9 cellular contexts compared by ENCODE assay signal in the genomic region with DNA sequence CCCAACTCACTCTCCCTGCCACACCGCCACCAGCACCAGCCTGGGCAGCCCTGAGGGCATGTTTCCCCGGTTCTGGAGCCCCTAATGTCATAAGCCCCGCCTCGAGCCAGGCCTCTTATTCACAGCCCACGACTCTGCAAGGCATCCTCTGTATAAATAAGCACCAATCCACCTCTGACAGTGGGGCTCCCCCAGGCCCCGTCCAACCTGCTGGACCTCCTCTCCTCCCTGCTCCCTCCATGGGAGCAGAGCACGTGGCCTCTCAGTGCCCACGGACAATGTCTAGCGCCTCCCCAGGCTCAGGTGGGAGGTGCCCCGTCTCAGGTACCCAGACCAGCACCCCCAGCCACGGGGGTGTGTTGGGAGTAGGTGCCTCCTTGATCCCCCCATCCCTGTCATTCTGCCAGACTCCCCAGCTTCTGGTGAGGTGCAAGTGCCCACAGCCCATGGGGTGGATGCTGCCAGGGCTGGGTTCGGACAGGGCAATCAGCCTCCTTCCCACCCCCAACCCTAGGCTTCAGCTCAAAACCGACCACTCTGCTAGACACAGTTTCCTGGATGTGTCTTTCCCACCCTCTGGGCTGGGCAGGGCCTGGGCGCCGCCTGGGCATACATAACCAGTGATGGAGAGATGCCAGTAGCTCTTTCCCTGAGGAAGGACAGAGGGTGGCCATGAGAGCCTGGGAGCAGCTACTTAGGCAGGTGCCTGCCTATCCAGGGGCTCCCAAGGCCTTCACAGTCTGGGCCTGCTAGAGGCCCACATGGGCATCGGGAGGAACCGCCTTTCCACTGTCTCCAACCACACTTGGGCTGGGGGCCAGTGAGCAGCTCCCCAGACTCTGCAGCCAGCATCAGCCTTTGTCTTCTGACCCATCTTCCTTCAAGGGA. TPM values are rescaled to one million over a fixed set of nuclear protein-coding genes. Genes with fewer than 3 reads are reported as not detected.
DNase-seq lines count a peak whose midpoint lies in the region; ATAC-seq and TF ChIP-seq lines count a peak whose summit lies in the region.
"Had no signal": no experiment of that assay in that cellular context is flagged by ENCODE, and none has a peak within 500 bp of the region (broad histone marks: within the 10 kb centered on the region; RNA-seq: fewer than 3 reads in every experiment).

No MANE protein-coding gene starts in this region.

- DNase-seq in COLO668 (lab: John Stamatoyannopoulos, UW; ENCODE audit: unreplicated experiment), result peak; percentile 26
- no peak for DNase-seq in activated T-helper 1 cell treated with anti-CD3 and anti-CD28 coated beads, Interleukin-12 subunit alpha, Interleukin-12 subunit beta, Interleukin-2, Interleukin-4 antibody, amounts not matched to agents 30 ng/mL and 10 ng/mL and 1 ng/mL, durations not matched to agents 14 hours and 24 hours and 36 hours (ENCODE audit: low spot score)
- peak; percentile 24 to 51 (median 45) for DNase-seq in mucosa of descending colon
- no peak for DNase-seq in mesenchymal stem cell
- DNase-seq in tibial artery, result no peak
- DNase-seq: NCI-H1694 had no signal

- no peaks in the 10 kb centered on the region for H3K36me3 Mint-ChIP-seq in activated T-helper 1 cell treated with anti-CD3 and anti-CD28 coated beads, Interleukin-12 subunit alpha, Interleukin-12 subunit beta, Interleukin-2, Interleukin-4 antibody, amounts not matched to agents 30 ng/mL and 10 ng/mL and 1 ng/mL, durations not matched to agents 14 hours and 24 hours and 36 hours (ENCODE audit: low read depth)

- H3K27ac Mint-ChIP-seq in activated T-helper 1 cell treated with anti-CD3 and anti-CD28 coated beads, Interleukin-12 subunit alpha, Interleukin-12 subunit beta, Interleukin-2, Interleukin-4 antibody, amounts not matched to agents 30 ng/mL and 10 ng/mL and 1 ng/mL, durations not matched to agents 14 hours and 24 hours and 36 hours, result no peak overlapping the region

- peak overlapping the region; percentile 54 for H3K4me3 ChIP-seq in GM12875 (ENCODE audit: low read depth, low read length)
- H3K4me3 ChIP-seq in mucosa of descending colon, result no peak overlapping the region
- H3K4me3 ChIP-seq in mesenchymal stem cell (ENCODE audit: insufficient read depth in 1 of 2, low read depth in 1 of 2, low read length in 2 of 2), result no peak overlapping the region
- no peak overlapping the region for H3K4me3 ChIP-seq in tibial artery

- H3K9me3 Mint-ChIP-seq in activated T-helper 1 cell treated with anti-CD3 and anti-CD28 coated beads, Interleukin-12 subunit alpha, Interleukin-12 subunit beta, Interleukin-2, Interleukin-4 antibody, amounts not matched to agents 30 ng/mL and 10 ng/mL and 1 ng/mL, durations not matched to agents 14 hours and 24 hours and 36 hours, result no peaks in the 10 kb centered on the region

- no peaks in the 10 kb centered on the region for H3K36me3 ChIP-seq in mucosa of descending colon (ENCODE audit: low read depth)
- H3K36me3 ChIP-seq in mesenchymal stem cell (ENCODE audit: control insufficient read depth in 1 of 2, insufficient read depth in 2 of 2, low read depth in 1 of 2, low read length in 2 of 2), result peaks cover 0 to 6% of the 10 kb centered on the region in 2 experiments
- no peaks in the 10 kb centered on the region for H3K36me3 ChIP-seq in tibial artery

- no peak overlapping the region for H3K4me2 ChIP-seq in mesenchymal stem cell (ENCODE audit: low read length, poor library complexity, severe bottlenecking)

- no peak overlapping the region for H2BK5ac ChIP-seq in mesenchymal stem cell (ENCODE audit: low read depth, low read length, poor library complexity, severe bottlenecking)

- no peak overlapping the region for H4K8ac ChIP-seq in mesenchymal stem cell (ENCODE audit: low read length)

- H4K91ac ChIP-seq in mesenchymal stem cell (ENCODE audit: low read length), result no peak overlapping the region

- no peak overlapping the region for H2BK15ac ChIP-seq in mesenchymal stem cell (ENCODE audit: low read depth, poor library complexity, severe bottlenecking)

- H3K27ac ChIP-seq in mesenchymal stem cell (ENCODE audit: low read length, poor library complexity, severe bottlenecking) (no peak overlapping the region), tibial artery (no peak overlapping the region)

- H3K4me1 ChIP-seq in mucosa of descending colon (ENCODE audit: low read depth) (no peaks in the 10 kb centered on the region), mesenchymal stem cell (ENCODE audit: control insufficient read depth, insufficient read depth, low read depth, low read length) (peaks cover 15% of the 10 kb centered on the region), tibial artery (peaks cover 0 to 21% (median 12%) of the 10 kb centered on the region in 4 donors)

- no peaks in the 10 kb centered on the region for H3K79me1 ChIP-seq in mesenchymal stem cell (replicated peaks; ENCODE audit: low read length, poor library complexity, severe bottlenecking)

- H3K18ac ChIP-seq in mesenchymal stem cell (ENCODE audit: low read depth in 1 of 2, low read length in 2 of 2), result no peak overlapping the region

- H2BK120ac ChIP-seq in mesenchymal stem cell (ENCODE audit: low read depth, low read length), result no peak overlapping the region

- peaks cover 39% of the 10 kb centered on the region for H3K27me3 Mint-ChIP-seq in activated T-helper 1 cell treated with anti-CD3 and anti-CD28 coated beads, Interleukin-12 subunit alpha, Interleukin-12 subunit beta, Interleukin-2, Interleukin-4 antibody, amounts not matched to agents 30 ng/mL and 10 ng/mL and 1 ng/mL, durations not matched to agents 14 hours and 24 hours and 36 hours (ENCODE audit: insufficient read depth)

- H2AFZ ChIP-seq in mesenchymal stem cell (ENCODE audit: low read depth, low read length), result no peak overlapping the region

- H3K14ac ChIP-seq in mesenchymal stem cell (ENCODE audit: low read length in 2 of 2), result no peak overlapping the region

- no peak overlapping the region for H3K4ac ChIP-seq in mesenchymal stem cell (ENCODE audit: low read depth in 1 of 2, low read length in 2 of 2)

- intact Hi-C loops in activated T-helper 1 cell treated with anti-CD3 and anti-CD28 coated beads, Interleukin-12 subunit alpha, Interleukin-12 subunit beta, Interleukin-2, Interleukin-4 antibody, amounts not matched to agents 30 ng/mL and 10 ng/mL and 1 ng/mL, durations not matched to agents 14 hours and 24 hours and 36 hours (cut with micrococcal nuclease), result loop anchor here (1.0 to 5.0 kb wide), 3 partner anchors 27 to 149 kb away; a partner anchor contains a TSS
- intact Hi-C loops in mucosa of descending colon (cut with DNase I, micrococcal nuclease), result no loop called here
- intact Hi-C loops in tibial artery (cut with DNase I; ENCODE audit: low total_unique reads), result loop anchor here (10.0 kb wide), 1 partner anchor 93 kb away; no protein-coding TSS in a partner anchor

- no peak overlapping the region for H2AK5ac ChIP-seq in mesenchymal stem cell (ENCODE audit: low read length, severe bottlenecking)

- H3K4me3 Mint-ChIP-seq in activated T-helper 1 cell treated with anti-CD3 and anti-CD28 coated beads, Interleukin-12 subunit alpha, Interleukin-12 subunit beta, Interleukin-2, Interleukin-4 antibody, amounts not matched to agents 30 ng/mL and 10 ng/mL and 1 ng/mL, durations not matched to agents 14 hours and 24 hours and 36 hours, result peak overlapping the region; percentile 75

- no peak overlapping the region for H2BK12ac ChIP-seq in mesenchymal stem cell (ENCODE audit: low read length in 2 of 2)

- no peak overlapping the region for H3K23ac ChIP-seq in mesenchymal stem cell (ENCODE audit: low read length in 2 of 2)

- H3K27me3 ChIP-seq in mesenchymal stem cell (ENCODE audit: control insufficient read depth in 1 of 2, insufficient read depth in 1 of 2, low read length in 2 of 2), result peaks cover 85 to 89% of the 10 kb centered on the region in 2 experiments
- H3K27me3 ChIP-seq in tibial artery, result peaks cover 0 to 78% of the 10 kb centered on the region in 2 donors

- WGBS in mesenchymal stem cell, result 47% methylated on average over 17 of the region's 17 CpGs

- ATAC-seq in mucosa of descending colon (no peak), HG03521 (IDR thresholded peaks at IDR 0.05; ENCODE audit: unreplicated experiment) (no peak), HG03442 (IDR thresholded peaks at IDR 0.05; ENCODE audit: unreplicated experiment) (no peak)

- H3K9ac ChIP-seq in mesenchymal stem cell (ENCODE audit: low read length), result no peak overlapping the region

- H3K4me1 Mint-ChIP-seq in activated T-helper 1 cell treated with anti-CD3 and anti-CD28 coated beads, Interleukin-12 subunit alpha, Interleukin-12 subunit beta, Interleukin-2, Interleukin-4 antibody, amounts not matched to agents 30 ng/mL and 10 ng/mL and 1 ng/mL, durations not matched to agents 14 hours and 24 hours and 36 hours (ENCODE audit: low read depth), result peaks cover 28% of the 10 kb centered on the region

- TF ChIP-seq CTCF in GM12875 (IDR thresholded peaks at IDR 0.05; ENCODE audit: borderline replicate concordance, insufficient read depth, low read depth, low read length) (peak; percentile 32; the same call in 1 of the 2 replicates), mucosa of descending colon (IDR thresholded peaks at IDR 0.05) (no peak), tibial artery (IDR thresholded peaks at IDR 0.05) (no peak)

- H3K9me3 ChIP-seq in mucosa of descending colon (no peaks in the 10 kb centered on the region), mesenchymal stem cell (ENCODE audit: control insufficient read depth, low read length) (no peaks in the 10 kb centered on the region), tibial artery (no peaks in the 10 kb centered on the region)

RNA-seq across cellular contexts. Expression of a gene that starts 1.6 kb away (rescaled TPM):
- total RNA-seq in activated T-helper 1 cell treated with anti-CD3 and anti-CD28 coated beads, Interleukin-12 subunit alpha, Interleukin-12 subunit beta, Interleukin-2, Interleukin-4 antibody, amounts not matched to agents 30 ng/mL and 10 ng/mL and 1 ng/mL, durations not matched to agents 14 hours and 24 hours and 36 hours, result 0.12 and 0.21 TPM in 2 replicates
- under 1 TPM; 0.17 to 0.73 (median 0.36) TPM for total RNA-seq in mucosa of descending colon
- polyA plus RNA-seq in mesenchymal stem cell (2013, experiment 1 of 2), result not detected
- polyA plus RNA-seq in mesenchymal stem cell (2013, experiment 2 of 2), result 0.01 TPM

RNA-seq across cellular contexts. Expression of a gene that starts 20.4 kb away (rescaled TPM):
- 2.0 and 2.9 TPM in 2 replicates for total RNA-seq in activated T-helper 1 cell treated with anti-CD3 and anti-CD28 coated beads, Interleukin-12 subunit alpha, Interleukin-12 subunit beta, Interleukin-2, Interleukin-4 antibody, amounts not matched to agents 30 ng/mL and 10 ng/mL and 1 ng/mL, durations not matched to agents 14 hours and 24 hours and 36 hours
- total RNA-seq in mucosa of descending colon, result not detected
- not detected for polyA plus RNA-seq in mesenchymal stem cell (2013, experiment 1 of 2)
- polyA plus RNA-seq in mesenchymal stem cell (2013, experiment 2 of 2), result not detected

RNA-seq across cellular contexts. Expression of a gene that starts 27.3 kb away (rescaled TPM):
- total RNA-seq in activated T-helper 1 cell treated with anti-CD3 and anti-CD28 coated beads, Interleukin-12 subunit alpha, Interleukin-12 subunit beta, Interleukin-2, Interleukin-4 antibody, amounts not matched to agents 30 ng/mL and 10 ng/mL and 1 ng/mL, durations not matched to agents 14 hours and 24 hours and 36 hours, result 494 and 500 TPM in 2 replicates
- total RNA-seq in mucosa of descending colon, result 1 to 10 TPM; 1.5 to 2.3 (median 1.6) TPM
- 0.08 TPM for polyA plus RNA-seq in mesenchymal stem cell (2013, experiment 1 of 2)
- polyA plus RNA-seq in mesenchymal stem cell (2013, experiment 2 of 2), result 0.11 TPM

Comparison
In these comparisons a context has a peak if more than half of its experiments do, and no peak if none do; other contexts are left out.
1. DNase-seq: peak in COLO668 (single experiment) and mucosa of descending colon (3 of 3); none in activated T-helper 1 cell treated with anti-CD3 and anti-CD28 coated beads, Interleukin-12 subunit alpha, Interleukin-12 subunit beta, Interleukin-2, Interleukin-4 antibody, amounts not matched to agents 30 ng/mL and 10 ng/mL and 1 ng/mL, durations not matched to agents 14 hours and 24 hours and 36 hours (single experiment), mesenchymal stem cell (single experiment) and tibial artery (0 of 2).
2. RNA of a gene that starts 27.3 kb away (total RNA-seq): 494 to 500 TPM in activated T-helper 1 cell treated with anti-CD3 and anti-CD28 coated beads, Interleukin-12 subunit alpha, Interleukin-12 subunit beta, Interleukin-2, Interleukin-4 antibody, amounts not matched to agents 30 ng/mL and 10 ng/mL and 1 ng/mL, durations not matched to agents 14 hours and 24 hours and 36 hours; 1.5 to 2.3 TPM in mucosa of descending colon; every median in the first group is over 100 times any median in the second.
3. intact Hi-C loops: an anchor here in activated T-helper 1 cell treated with anti-CD3 and anti-CD28 coated beads, Interleukin-12 subunit alpha, Interleukin-12 subunit beta, Interleukin-2, Interleukin-4 antibody, amounts not matched to agents 30 ng/mL and 10 ng/mL and 1 ng/mL, durations not matched to agents 14 hours and 24 hours and 36 hours (1.0 to 5.0 kb wide) and tibial artery (10.0 kb wide); none called in mucosa of descending colon.